Comparison of ENCODE assay signal across 1 cellular context in genomic region chr9:120431268-120431667, GRCh38.
TF ChIP-seq lines count a peak whose summit lies in the region.

No MANE protein-coding gene starts in this region.

TF ChIP-seq in GM12878, 131 proteins besides CTCF, POLR2A, EP300 and RAD21:
- TF ChIP-seq PML (IDR thresholded peaks at IDR 0.05; ENCODE audit: low read length) (no peak), TARDBP (IDR thresholded peaks at IDR 0.05; ENCODE audit: borderline replicate concordance) (no peak), SPI1 (IDR thresholded peaks at IDR 0.05; ENCODE audit: borderline replicate concordance, insufficient read depth, low read depth, low read length) (peak; percentile 59; the same call in 1 of the 2 replicates), STAT1 (conservative IDR thresholded peaks at IDR 0.05) (no peak), POU2F2 (IDR thresholded peaks at IDR 0.05; ENCODE audit: borderline replicate concordance, low read depth, low read length) (no peak), RFX5 (IDR thresholded peaks at IDR 0.05; ENCODE audit: low read depth, low read length) (no peak)
